In genomic region chr1:148361427-148361901, GRCh38 we compare ENCODE assay signal across 8 cellular contexts.
DNase-seq lines count a peak whose midpoint lies in the region; ATAC-seq, FAIRE-seq and TF ChIP-seq lines count a peak whose summit lies in the region.
"Not testable (repeated sequence)": the region's sequence is repeated elsewhere in the genome, so short reads cannot be mapped to it uniquely, and the experiment has no call there.

No MANE protein-coding gene starts in this region.

- not testable (repeated sequence) for H3K36me3 Mint-ChIP-seq in activated T-helper 1 cell treated with anti-CD3 and anti-CD28 coated beads, Interleukin-12 subunit alpha, Interleukin-12 subunit beta, Interleukin-2, Interleukin-4 antibody, amounts not matched to agents 30 ng/mL and 10 ng/mL and 1 ng/mL, durations not matched to agents 14 hours and 24 hours and 36 hours (ENCODE audit: low read depth); dendritic cell treated with granulocyte-macrophage colony-stimulating factor and Interleukin-4, amounts not matched to agents 40 ng/mL and 50 ng/mL, for 4 days (ENCODE audit: low read depth); neural progenitor cell

- H3F3A ChIP-seq in neural progenitor cell (ENCODE audit: low read depth), result not testable (repeated sequence)

- H3K4me2 ChIP-seq in neural progenitor cell, result peak overlapping the region; percentile 73

- peak overlapping the region; percentile 27; the same call in 1 of the 2 replicates for H3K4me3 ChIP-seq in iPS DF 6.9 (ENCODE audit: low read length)
- H3K4me3 ChIP-seq in neural progenitor cell, result peak overlapping the region; percentile 41

- H3K27ac Mint-ChIP-seq in activated T-helper 1 cell treated with anti-CD3 and anti-CD28 coated beads, Interleukin-12 subunit alpha, Interleukin-12 subunit beta, Interleukin-2, Interleukin-4 antibody, amounts not matched to agents 30 ng/mL and 10 ng/mL and 1 ng/mL, durations not matched to agents 14 hours and 24 hours and 36 hours, result peak overlapping the region; percentile 61
- not testable (repeated sequence) for H3K27ac Mint-ChIP-seq in dendritic cell treated with granulocyte-macrophage colony-stimulating factor and Interleukin-4, amounts not matched to agents 40 ng/mL and 50 ng/mL, for 4 days; neural progenitor cell

- not testable (repeated sequence) for TF ChIP-seq RAD21 in Ishikawa (IDR thresholded peaks at IDR 0.05; ENCODE audit: low read depth)

- DNase-seq in D721Med (ENCODE audit: insufficient read length, low spot score); activated T-helper 1 cell treated with anti-CD3 and anti-CD28 coated beads, Interleukin-12 subunit alpha, Interleukin-12 subunit beta, Interleukin-2, Interleukin-4 antibody, amounts not matched to agents 30 ng/mL and 10 ng/mL and 1 ng/mL, durations not matched to agents 14 hours and 24 hours and 36 hours (ENCODE audit: low spot score); iPS DF 6.9 (ENCODE audit: low read depth, low spot score): not testable (repeated sequence)
- peak; percentile 21 to 42 (median 38) for DNase-seq in T-helper 1 cell
- DNase-seq in neural progenitor cell (ENCODE audit: low spot score), result peak; percentile 37
- peak; percentile 66 for DNase-seq in stimulated activated naive CD8-positive, alpha-beta T cell treated with anti-CD3 and anti-CD28 coated beads, Interleukin-15, Interleukin-2, amounts not matched to agents 100 U/mL and 50 U/mL, for 24 hours

- H3K36me3 ChIP-seq in iPS DF 6.9 (ENCODE audit: control insufficient read depth, insufficient read depth, low read length); neural progenitor cell: not testable (repeated sequence)

- not testable (repeated sequence) for H3K9me3 ChIP-seq in iPS DF 6.9 (ENCODE audit: control insufficient read depth, insufficient read depth, low read length); neural progenitor cell (ENCODE audit: low read depth)

- intact Hi-C loops in activated T-helper 1 cell treated with anti-CD3 and anti-CD28 coated beads, Interleukin-12 subunit alpha, Interleukin-12 subunit beta, Interleukin-2, Interleukin-4 antibody, amounts not matched to agents 30 ng/mL and 10 ng/mL and 1 ng/mL, durations not matched to agents 14 hours and 24 hours and 36 hours (cut with micrococcal nuclease); dendritic cell treated with granulocyte-macrophage colony-stimulating factor and Interleukin-4, amounts not matched to agents 40 ng/mL and 50 ng/mL, for 4 days (cut with micrococcal nuclease): not testable (repeated sequence)

- not testable (repeated sequence) for H4K20me1 ChIP-seq in neural progenitor cell (ENCODE audit: low read depth)

- H3K4me1 ChIP-seq in iPS DF 6.9 (ENCODE audit: control insufficient read depth, insufficient read depth, low read length); neural progenitor cell: not testable (repeated sequence)

- not testable (repeated sequence) for H3K79me2 ChIP-seq in neural progenitor cell (ENCODE audit: low read depth)

- not testable (repeated sequence) for H3K9ac ChIP-seq in neural progenitor cell

- H2AFZ ChIP-seq in neural progenitor cell (replicated peaks), result peak overlapping the region; percentile 52

- FAIRE-seq in D721Med (lab: Jason Lieb, UNC), result not testable (repeated sequence)

- not testable (repeated sequence) for TF ChIP-seq EP300 in Ishikawa (IDR thresholded peaks at IDR 0.05; ENCODE audit: borderline replicate concordance)

- not testable (repeated sequence) for H3K27me3 ChIP-seq in iPS DF 6.9 (ENCODE audit: control insufficient read depth, insufficient read depth, low read length)
- peaks cover 60% of the 10 kb centered on the region for H3K27me3 ChIP-seq in neural progenitor cell

- WGBS in iPS DF 6.9 (ENCODE audit: insufficient coverage, insufficient read length), result no CpG with 5 or more reads among the region's 25 CpGs

- peak; percentile 11 for TF ChIP-seq CTCF in D721Med (IDR thresholded peaks at IDR 0.05; ENCODE audit: insufficient read depth, missing control alignments)
- peak; percentile 62 for TF ChIP-seq CTCF in neural progenitor cell (IDR thresholded peaks at IDR 0.05)

- H3K4me3 Mint-ChIP-seq in activated T-helper 1 cell treated with anti-CD3 and anti-CD28 coated beads, Interleukin-12 subunit alpha, Interleukin-12 subunit beta, Interleukin-2, Interleukin-4 antibody, amounts not matched to agents 30 ng/mL and 10 ng/mL and 1 ng/mL, durations not matched to agents 14 hours and 24 hours and 36 hours, result peak overlapping the region; percentile 84
- peak overlapping the region; percentile 74 for H3K4me3 Mint-ChIP-seq in dendritic cell treated with granulocyte-macrophage colony-stimulating factor and Interleukin-4, amounts not matched to agents 40 ng/mL and 50 ng/mL, for 4 days
- peak overlapping the region; percentile 70 for H3K4me3 Mint-ChIP-seq in neural progenitor cell

- not testable (repeated sequence) for H3K27ac ChIP-seq in iPS DF 6.9 (ENCODE audit: low read length); neural progenitor cell

- peaks cover 40% of the 10 kb centered on the region for H3K27me3 Mint-ChIP-seq in activated T-helper 1 cell treated with anti-CD3 and anti-CD28 coated beads, Interleukin-12 subunit alpha, Interleukin-12 subunit beta, Interleukin-2, Interleukin-4 antibody, amounts not matched to agents 30 ng/mL and 10 ng/mL and 1 ng/mL, durations not matched to agents 14 hours and 24 hours and 36 hours (ENCODE audit: insufficient read depth)
- H3K27me3 Mint-ChIP-seq in dendritic cell treated with granulocyte-macrophage colony-stimulating factor and Interleukin-4, amounts not matched to agents 40 ng/mL and 50 ng/mL, for 4 days, result peaks cover 62% of the 10 kb centered on the region
- H3K27me3 Mint-ChIP-seq in neural progenitor cell (ENCODE audit: insufficient read depth, low read depth), result peaks cover 26% of the 10 kb centered on the region

- H3K9me3 Mint-ChIP-seq in activated T-helper 1 cell treated with anti-CD3 and anti-CD28 coated beads, Interleukin-12 subunit alpha, Interleukin-12 subunit beta, Interleukin-2, Interleukin-4 antibody, amounts not matched to agents 30 ng/mL and 10 ng/mL and 1 ng/mL, durations not matched to agents 14 hours and 24 hours and 36 hours; dendritic cell treated with granulocyte-macrophage colony-stimulating factor and Interleukin-4, amounts not matched to agents 40 ng/mL and 50 ng/mL, for 4 days; neural progenitor cell: not testable (repeated sequence)

- peaks cover 43% of the 10 kb centered on the region for H3K4me1 Mint-ChIP-seq in activated T-helper 1 cell treated with anti-CD3 and anti-CD28 coated beads, Interleukin-12 subunit alpha, Interleukin-12 subunit beta, Interleukin-2, Interleukin-4 antibody, amounts not matched to agents 30 ng/mL and 10 ng/mL and 1 ng/mL, durations not matched to agents 14 hours and 24 hours and 36 hours (ENCODE audit: low read depth)
- H3K4me1 Mint-ChIP-seq in dendritic cell treated with granulocyte-macrophage colony-stimulating factor and Interleukin-4, amounts not matched to agents 40 ng/mL and 50 ng/mL, for 4 days (ENCODE audit: low read depth), result peaks cover 37% of the 10 kb centered on the region
- peaks cover 11% of the 10 kb centered on the region for H3K4me1 Mint-ChIP-seq in neural progenitor cell

- not testable (repeated sequence) for ATAC-seq in stimulated activated naive CD8-positive, alpha-beta T cell treated with anti-CD3 and anti-CD28 coated beads, Interleukin-15, Interleukin-2, amounts not matched to agents 100 U/mL and 50 U/mL, for 24 hours

TF ChIP-seq in Ishikawa, 13 proteins besides CTCF, POLR2A, EP300 and RAD21:
- TF ChIP-seq NFIC (IDR thresholded peaks at IDR 0.05), result peak; percentile 33; the same call in 1 of the 2 replicates
